ENCODE assay signal across 20 cellular contexts in genomic region chr10:42150428-42151061, GRCh38.
A peak's percentile ranks its signal among the peaks of the same experiment; 100 is the strongest.
DNase-seq lines count a peak whose midpoint lies in the region; ATAC-seq, FAIRE-seq and TF ChIP-seq lines count a peak whose summit lies in the region.
"Had no signal": no experiment of that assay in that cellular context is flagged by ENCODE, and none has a peak within 500 bp of the region (broad histone marks: within the 10 kb centered on the region; RNA-seq: fewer than 3 reads in every experiment).

No MANE protein-coding gene starts in this region.

- H3K27me3 Mint-ChIP-seq in chondrocyte (ENCODE audit: low read depth): no peaks in the 10 kb centered on the region

- H3K9me3 ChIP-seq in right cardiac atrium (ENCODE audit: control insufficient read depth, low read length) (no peaks in the 10 kb centered on the region), left ventricle myocardium inferior (replicated peaks) (peaks cover 5% of the 10 kb centered on the region)

- no peak for FAIRE-seq in urothelium cell line (lab: Jason Lieb, UNC)
- FAIRE-seq: G401.6, GM12878, GM18507, H1 had no signal

- H3K27me3 ChIP-seq in right cardiac atrium (ENCODE audit: control insufficient read depth, insufficient read depth): no peaks in the 10 kb centered on the region
- H3K27me3 ChIP-seq in left ventricle myocardium inferior (ENCODE audit: low read depth): peaks cover 17% of the 10 kb centered on the region
- H3K27me3 ChIP-seq in H7 (ENCODE audit: control insufficient read depth, insufficient read depth, low read length): no peaks in the 10 kb centered on the region

- 55% methylated on average over 59 of the region's 59 CpGs for WGBS in right cardiac atrium

- TF ChIP-seq CTCF in left ventricle myocardium inferior (IDR thresholded peaks at IDR 0.05; ENCODE audit: borderline replicate concordance) (no peak), GM13976 (IDR thresholded peaks at IDR 0.05; ENCODE audit: borderline replicate concordance, control extremely low read depth, extremely low read depth, insufficient read depth, missing control alignments) (no peak), chondrocyte (IDR thresholded peaks at IDR 0.05) (no peak)

- H3K4me1 Mint-ChIP-seq in chondrocyte (ENCODE audit: low read depth): no peaks in the 10 kb centered on the region
- H3K4me1 Mint-ChIP-seq: H9 had no signal

- in situ Hi-C loops in GM13976 (cut with MboI; ENCODE audit: low sequenced_read_pairs, unreplicated experiment): no loop called here

- DNase-seq in right cardiac atrium (peak in 2 of 3 donors; percentile 21 to 32), left ventricle myocardium inferior (no peak), GM13976 (ENCODE audit: low spot score) (peak; percentile 2), H7 (peak; percentile 2), urothelium cell line (ENCODE audit: low spot score) (peak; percentile 25), NCI-H526 treated with DMSO at 0.1 percent for 48 hours (lab: John Stamatoyannopoulos, UW) (no peak), chondrocyte (ENCODE audit: low spot score) (no peak), NCI-H2107 (lab: John Stamatoyannopoulos, UW) (no peak)
- DNase-seq: C1 segment of cervical spinal cord; Calu3; CD4-positive, alpha-beta memory T cell; COR-L47; DMS153; DND-41; H9 had no signal

- no peak overlapping the region for H3K27ac Mint-ChIP-seq in chondrocyte (ENCODE audit: unreplicated experiment)
- H3K27ac Mint-ChIP-seq: CD4-positive, alpha-beta memory T cell; H9 had no signal

- peaks cover 47% of the 10 kb centered on the region for H3K9me3 Mint-ChIP-seq in chondrocyte (ENCODE audit: low read depth)

- no peak overlapping the region for H3K27ac ChIP-seq in right cardiac atrium (ENCODE audit: low read length)
- H3K27ac ChIP-seq in left ventricle myocardium inferior (replicated peaks): no peak overlapping the region

- H3K36me3 ChIP-seq in left ventricle myocardium inferior (no peaks in the 10 kb centered on the region), H7 (replicated peaks; ENCODE audit: control insufficient read depth, insufficient read depth, low read length) (no peaks in the 10 kb centered on the region)

- no peak overlapping the region for H3K4me3 Mint-ChIP-seq in chondrocyte (ENCODE audit: unreplicated experiment)
- H3K4me3 Mint-ChIP-seq: CD4-positive, alpha-beta memory T cell; H9 had no signal

- intact Hi-C loops in right cardiac atrium (cut with DNase I) (no loop called here), left ventricle myocardium inferior (cut with micrococcal nuclease) (no loop called here)

- H3K36me3 Mint-ChIP-seq in chondrocyte (ENCODE audit: low read depth): peaks cover 3% of the 10 kb centered on the region

- no peaks in the 10 kb centered on the region for H3K4me1 ChIP-seq in right cardiac atrium (ENCODE audit: control insufficient read depth, insufficient read depth, low read length)
- no peaks in the 10 kb centered on the region for H3K4me1 ChIP-seq in left ventricle myocardium inferior

- no peak for ATAC-seq in right cardiac atrium
- ATAC-seq: GM12878, HCT116 had no signal

- no peak overlapping the region for H3K4me3 ChIP-seq in right cardiac atrium (ENCODE audit: low read length)
- H3K4me3 ChIP-seq in left ventricle myocardium inferior: no peak overlapping the region
- H3K4me3 ChIP-seq in H7 (ENCODE audit: insufficient read depth, low read depth, low read length): no peak overlapping the region
- H3K4me3 ChIP-seq: GM12878 had no signal

Comparison
In these comparisons a context has a peak if more than half of its experiments do, and no peak if none do; other contexts are left out.
1. DNase-seq: peak in right cardiac atrium (2 of 3), GM13976 (single experiment), H7 (single experiment) and urothelium cell line (single experiment); none in left ventricle myocardium inferior (single experiment), NCI-H526 treated with DMSO at 0.1 percent for 48 hours (single experiment), chondrocyte (single experiment) and NCI-H2107 (single experiment).